In genomic region chr6:43969158-43969981, GRCh38 we compare ENCODE assay signal across 1 cellular context.
TF ChIP-seq lines count a peak whose summit lies in the region.

No MANE protein-coding gene starts in this region.

TF ChIP-seq in H1, 55 proteins besides CTCF, POLR2A, EP300 and RAD21 (continued from another document):
- TF ChIP-seq RBBP5 (IDR thresholded peaks at IDR 0.05; ENCODE audit: borderline replicate concordance, low read depth, low read length) (no peak), TAF1 (IDR thresholded peaks at IDR 0.05; ENCODE audit: low read depth, low read length) (no peak), RNF2 (IDR thresholded peaks at IDR 0.05; ENCODE audit: borderline replicate concordance, low read depth, low read length, missing control alignments, poor library complexity, severe bottlenecking) (no peak), KDM1A (IDR thresholded peaks at IDR 0.05; ENCODE audit: borderline replicate concordance, low read length) (peak; percentile 68; the same call in 1 of the 2 replicates)
